ENCODE assay signal across 10 cellular contexts in genomic region chr12:81077686-81078441, GRCh38. TPM values are rescaled to one million over a fixed set of nuclear protein-coding genes. Genes with fewer than 3 reads are reported as not detected.
DNase-seq lines count a peak whose midpoint lies in the region; ATAC-seq, FAIRE-seq and TF ChIP-seq lines count a peak whose summit lies in the region.
"Had no signal": no experiment of that assay in that cellular context is flagged by ENCODE, and none has a peak within 500 bp of the region (broad histone marks: within the 10 kb centered on the region; RNA-seq: fewer than 3 reads in every experiment).

ACSS3 (plus strand) TSS chr12:81078079; CDS start chr12:81078121, 42 bp downstream.

- TF ChIP-seq POLR2A in endothelial cell of umbilical vein (IDR thresholded peaks at IDR 0.05; ENCODE audit: low read depth, low read length): no peak
- no peak for TF ChIP-seq POLR2A in transverse colon (IDR thresholded peaks at IDR 0.05)

- H3K9ac ChIP-seq in endothelial cell of umbilical vein (replicated peaks; ENCODE audit: extremely low read depth, insufficient read depth, low read length): no peak within 1 kb of the TSS

- H3K9me3 ChIP-seq in endothelial cell of umbilical vein (replicated peaks; ENCODE audit: control insufficient read depth, insufficient read depth, low read length) (no peaks in the 10 kb centered on the region), transverse colon (no peaks in the 10 kb centered on the region)

- no peak for FAIRE-seq in endothelial cell of umbilical vein (lab: Jason Lieb, UNC)

- H3K4me1 ChIP-seq in endothelial cell of umbilical vein (ENCODE audit: control insufficient read depth, extremely low read depth, insufficient read depth, low read length): peaks cover 15% of the 10 kb centered on the region
- peaks cover 0 to 8% (median 3%) of the 10 kb centered on the region in 4 donors for H3K4me1 ChIP-seq in transverse colon

- in situ Hi-C loops in transverse colon (cut with MboI; ENCODE audit: low pct_ligation_motif_present in 1 of 4, low pct_unique_long_range_greater_than_20kb in 1 of 4, low sequenced_read_pairs in 3 of 4): no loop called here

- TF ChIP-seq EP300 in transverse colon (IDR thresholded peaks at IDR 0.05; ENCODE audit: low read depth): no peak

- WGBS in transverse colon (ENCODE audit: low coverage in 1 of 2), 2 donors: 41% methylated on average over 49 of the region's 49 CpGs; no CpG with 5 or more reads in 1 of the 2 donors

- peak; percentile 39 for DNase-seq in NCI-H2107 (lab: John Stamatoyannopoulos, UW)
- DNase-seq in endothelial cell of umbilical vein (ENCODE audit: low read depth, low spot score): no peak
- DNase-seq in medulla oblongata (ENCODE audit: extremely low spot score): peak; percentile 69
- no peak for DNase-seq in transverse colon
- DNase-seq in DMS114 treated with DMSO at 0.1 percent for 48 hours (lab: John Stamatoyannopoulos, UW; ENCODE audit: unreplicated experiment): no peak
- no peak for DNase-seq in NCI-H226
- no peak for DNase-seq in AML-193 (lab: John Stamatoyannopoulos, UW)

- CTCF ChIA-PET in endothelial cell of umbilical vein (lab: Charles Lee): interaction anchor here (0.9 kb wide), 1 partner anchor 11 kb away, joined by 3 read pairs; no protein-coding TSS in a partner anchor

- H3K27me3 ChIP-seq in endothelial cell of umbilical vein (ENCODE audit: control insufficient read depth in 2 of 2, insufficient read depth in 2 of 2, low read length in 2 of 2) (peaks cover 2 to 6% of the 10 kb centered on the region in 2 experiments), transverse colon (peaks cover 24% of the 10 kb centered on the region)

- dilution Hi-C loops in endothelial cell of umbilical vein (cut with MboI; ENCODE audit: extremely low pct_ligation_motif_present, low sequenced_read_pairs): no loop called here

- no peaks in the 10 kb centered on the region for H4K20me1 ChIP-seq in endothelial cell of umbilical vein (replicated peaks; ENCODE audit: control insufficient read depth, extremely low read depth, insufficient read depth, low read length)

- ATAC-seq in GM18498 (IDR thresholded peaks at IDR 0.05; ENCODE audit: unreplicated experiment): no peak
- ATAC-seq: activated naive CD4-positive, alpha-beta T cell treated with anti-CD3 and anti-CD28 coated beads, Interleukin-2, amount 50 U/mL, for 72 hours had no signal

- H3K4me2 ChIP-seq in endothelial cell of umbilical vein (ENCODE audit: insufficient read depth, low read length): peak within 1 kb of the TSS; percentile 72

- TF ChIP-seq CTCF in endothelial cell of umbilical vein (IDR thresholded peaks at IDR 0.05; ENCODE audit: extremely low read depth in 1 of 2, insufficient read depth in 1 of 2, low read depth in 1 of 2, low read length in 2 of 2) (no peak), transverse colon (IDR thresholded peaks at IDR 0.05) (no peak)

- intact Hi-C loops in endothelial cell of umbilical vein (cut with micrococcal nuclease): loop anchor here (5.0 kb wide), 2 partner anchors 134 to 141 kb away; partner anchors contain the start of gene LIN7A
- intact Hi-C loops in transverse colon (cut with DNase I; ENCODE audit: low total_unique reads): no loop called here

- H3K27ac ChIP-seq in endothelial cell of umbilical vein (ENCODE audit: insufficient read depth, low read depth, low read length) (peak within 1 kb of the TSS; percentile 19), transverse colon (peak within 1 kb of the TSS; percentile 48 to 79 (median 72))
- H3K27ac ChIP-seq: HL-60 had no signal

- H3K4me3 ChIP-seq in endothelial cell of umbilical vein (replicated peaks in 1 of 3; ENCODE audit: insufficient read depth in 1 of 3, low read depth in 1 of 3, low read length in 3 of 3) (peak within 1 kb of the TSS in 2 of 3 experiments; percentile 5 to 12), transverse colon (peak within 1 kb of the TSS; percentile 28 to 57 (median 38))

- H3K79me2 ChIP-seq in endothelial cell of umbilical vein (ENCODE audit: control insufficient read depth, insufficient read depth, low read length): no peaks in the 10 kb centered on the region

- POLR2A ChIA-PET in endothelial cell of umbilical vein (lab: Charles Lee): no interaction called here

- no TSS peak for BruUV-seq in endothelial cell of umbilical vein (replicated peaks; lab: Mats Ljungman, UMichigan)

- H2AFZ ChIP-seq in endothelial cell of umbilical vein (ENCODE audit: low read depth, low read length): peak within 1 kb of the TSS; percentile 46

- H3K36me3 ChIP-seq in endothelial cell of umbilical vein (ENCODE audit: control insufficient read depth in 2 of 2, extremely low read depth in 1 of 2, insufficient read depth in 2 of 2, low read length in 2 of 2) (no peaks in the 10 kb centered on the region), transverse colon (no peaks in the 10 kb centered on the region)

- no peaks in the 10 kb centered on the region for H3K9me1 ChIP-seq in endothelial cell of umbilical vein (replicated peaks; ENCODE audit: control insufficient read depth, extremely low read depth, insufficient read depth, low read length)

TF ChIP-seq in endothelial cell of umbilical vein, 7 proteins besides CTCF, POLR2A, EP300 and RAD21:
- no peak for TF ChIP-seq MAX (IDR thresholded peaks at IDR 0.05; ENCODE audit: insufficient read depth, insufficient read length)
- no peak for TF ChIP-seq EZH2 (IDR thresholded peaks at IDR 0.05; ENCODE audit: borderline replicate concordance, low read depth, low read length, severe bottlenecking)
- TF ChIP-seq JUN (IDR thresholded peaks at IDR 0.05; ENCODE audit: borderline replicate concordance, insufficient read depth, insufficient read length, low read depth): no peak
- TF ChIP-seq GATA2 (IDR thresholded peaks at IDR 0.05; ENCODE audit: insufficient read depth, insufficient read length, low read depth, low read length): no peak
- no peak for TF ChIP-seq MYC (IDR thresholded peaks at IDR 0.05; ENCODE audit: low read depth, low read length)
- no peak for TF ChIP-seq POLR2AphosphoS5 (IDR thresholded peaks at IDR 0.05; ENCODE audit: insufficient read depth, low read depth, low read length)
- no peak for TF ChIP-seq FOS (IDR thresholded peaks at IDR 0.05; ENCODE audit: borderline replicate concordance, insufficient read depth, low read length)

RNA-seq across cellular contexts. Expression of gene ACSS3, which starts in this region (rescaled TPM):
- total RNA-seq in endothelial cell of umbilical vein: 0.53 and 0.86 TPM in 2 replicates
- polyA plus RNA-seq in endothelial cell of umbilical vein: 0.12 and 0.14 TPM in 2 replicates
- 0.17 and 0.19 TPM in 2 replicates for polyA plus RNA-seq in endothelial cell of umbilical vein (2011; cell fraction: cytosol; rRNA removed)
- 0.31 and 0.66 TPM in 2 replicates for polyA plus RNA-seq in endothelial cell of umbilical vein (2011; cell fraction: nucleus; rRNA removed)
- 0.04 and 0.27 TPM in 2 replicates for polyA plus RNA-seq in endothelial cell of umbilical vein (2012)
- polyA minus RNA-seq in endothelial cell of umbilical vein: 0.70 and 0.85 TPM in 2 replicates
- polyA minus RNA-seq in endothelial cell of umbilical vein (2011; cell fraction: cytosol; rRNA and poly(A)+ RNA removed): not detected
- 1.5 and 2.2 TPM in 2 replicates for polyA minus RNA-seq in endothelial cell of umbilical vein (2011; cell fraction: nucleus; rRNA and poly(A)+ RNA removed)
- 10 to 100 TPM in 1 of 4 donors, 1 to 10 TPM in 3; 4.1 to 10.3 (median 8.0) TPM for total RNA-seq in transverse colon
- total RNA-seq: activated naive CD4-positive, alpha-beta T cell treated with anti-CD3 and anti-CD28 coated beads, Interleukin-2, amount 50 U/mL, for 72 hours had no signal

Comparison
In these comparisons a context has a peak if more than half of its experiments do, and no peak if none do; other contexts are left out.
1. DNase-seq: peak in NCI-H2107 (single experiment) and medulla oblongata (single experiment); none in endothelial cell of umbilical vein (single experiment), transverse colon (single experiment), DMS114 treated with DMSO at 0.1 percent for 48 hours (single experiment), NCI-H226 (single experiment) and AML-193 (0 of 2).